ENCODE assay signal across 30 cellular contexts in genomic region chr12:107497231-107497630, GRCh38.
"Had no signal": no experiment of that assay in that cellular context is flagged by ENCODE, and none has a peak within 500 bp of the region (broad histone marks: within the 10 kb centered on the region; RNA-seq: fewer than 3 reads in every experiment).

No MANE protein-coding gene starts in this region.

- H3K27me3 Mint-ChIP-seq: activated CD4-positive, alpha-beta memory T cell treated with anti-CD3 and anti-CD28 coated beads, Interleukin-2, amount 10 ng/mL, durations not matched to agents 7 days and 5 days; activated CD4-positive, alpha-beta T cell treated with anti-CD3 and anti-CD28 coated beads for 36 hours; activated CD4-positive, alpha-beta T cell treated with anti-CD3 and anti-CD28 coated beads, Interleukin-2, amount 10 ng/mL, durations not matched to agents 24 days and 14 days; activated naive CD4-positive, alpha-beta T cell treated with anti-CD3 and anti-CD28 coated beads, Interleukin-2, amount 10 ng/mL, durations not matched to agents 7 days and 5 days; activated T-cell treated with anti-CD3 and anti-CD28 coated beads, Interleukin-2, amount 50 U/mL, for 24 hours had no signal

- H3K9me3 ChIP-seq: adrenal gland, body of pancreas, colonic mucosa, esophagus squamous epithelium had no signal

- H3K9me3 Mint-ChIP-seq: activated T-cell treated with anti-CD3 and anti-CD28 coated beads, Interleukin-2, amount 50 U/mL, for 24 hours had no signal

- ATAC-seq: activated CD4-positive, alpha-beta T cell treated with anti-CD3 and anti-CD28 coated beads for 36 hours; activated naive CD4-positive, alpha-beta T cell treated with anti-CD3 and anti-CD28 coated beads, Interleukin-2, amount 50 U/mL, for 72 hours; activated T-cell treated with anti-CD3 and anti-CD28 coated beads, Interleukin-2, amount 50 U/mL, for 72 hours; body of pancreas had no signal

- FAIRE-seq: endometrium, endothelial cell of umbilical vein had no signal

- H3K36me3 ChIP-seq: adrenal gland, cardiac muscle cell, colonic mucosa, esophagus squamous epithelium had no signal

- H3K27ac ChIP-seq: adrenal gland, body of pancreas, cardiac muscle cell, colonic mucosa, epithelial cell of prostate, esophagus squamous epithelium had no signal

- DNase-seq: activated CD4-positive, alpha-beta memory T cell treated with anti-CD3 and anti-CD28 coated beads, Interleukin-2, amount 10 ng/mL, durations not matched to agents 7 days and 5 days; activated CD4-positive, alpha-beta T cell treated with anti-CD3 and anti-CD28 coated beads for 36 hours; activated CD4-positive, alpha-beta T cell treated with anti-CD3 and anti-CD28 coated beads, Interleukin-2, amount 10 ng/mL, durations not matched to agents 24 days and 14 days; activated CD4-positive, CD25-positive, alpha-beta regulatory T cell; activated CD4-positive, CD25-positive, alpha-beta regulatory T cell treated with anti-CD3 and anti-CD28 coated beads, Interleukin-2, amount 50 U/mL, for 72 hours; activated CD8-positive, alpha-beta memory T cell treated with anti-CD3 and anti-CD28 coated beads, Interleukin-2, amount 50 U/mL, for 48 hours; activated gamma-delta T cell; activated naive CD4-positive, alpha-beta T cell; activated naive CD4-positive, alpha-beta T cell treated with anti-CD3 and anti-CD28 coated beads, Interleukin-2, amount 10 ng/mL, durations not matched to agents 7 days and 5 days; activated T-cell treated with anti-CD3 and anti-CD28 coated beads for 4 hours; activated T-cell treated with anti-CD3 and anti-CD28 coated beads, Interleukin-2, amount 50 U/mL, for 24 hours; activated T-cell treated with anti-CD3 and anti-CD28 coated beads, Interleukin-2, amount 50 U/mL, for 72 hours; adrenal gland; amygdala; aorta; body of pancreas; central memory CD4-positive, alpha-beta T cell; cerebellar nuclear complex; colonic mucosa; effector CD8-positive, alpha-beta T cell; esophagus squamous epithelium; foreskin melanocyte; head of caudate nucleus; hippocampal formation; T-helper 2 cell had no signal

- H3K4me3 ChIP-seq: adrenal gland, body of pancreas, cardiac muscle cell, colonic mucosa, esophagus squamous epithelium had no signal

- H3K27ac Mint-ChIP-seq: activated CD4-positive, alpha-beta memory T cell treated with anti-CD3 and anti-CD28 coated beads, Interleukin-2, amount 10 ng/mL, durations not matched to agents 7 days and 5 days; activated CD4-positive, alpha-beta T cell treated with anti-CD3 and anti-CD28 coated beads for 36 hours; activated CD4-positive, alpha-beta T cell treated with anti-CD3 and anti-CD28 coated beads, Interleukin-2, amount 10 ng/mL, durations not matched to agents 24 days and 14 days; activated naive CD4-positive, alpha-beta T cell treated with anti-CD3 and anti-CD28 coated beads, Interleukin-2, amount 10 ng/mL, durations not matched to agents 7 days and 5 days; activated naive CD4-positive, alpha-beta T cell treated with anti-CD3 and anti-CD28 coated beads, Interleukin-2, amount 50 U/mL, for 72 hours; activated T-cell treated with anti-CD3 and anti-CD28 coated beads, Interleukin-2, amount 50 U/mL, for 24 hours; activated T-cell treated with anti-CD3 and anti-CD28 coated beads, Interleukin-2, amount 50 U/mL, for 72 hours had no signal

- H3K27me3 ChIP-seq: adrenal gland, body of pancreas, cardiac muscle cell, colonic mucosa, esophagus squamous epithelium had no signal

- H3K4me3 Mint-ChIP-seq: activated CD4-positive, alpha-beta memory T cell treated with anti-CD3 and anti-CD28 coated beads, Interleukin-2, amount 10 ng/mL, durations not matched to agents 7 days and 5 days; activated CD4-positive, alpha-beta T cell treated with anti-CD3 and anti-CD28 coated beads for 36 hours; activated CD4-positive, alpha-beta T cell treated with anti-CD3 and anti-CD28 coated beads, Interleukin-2, amount 10 ng/mL, durations not matched to agents 24 days and 14 days; activated naive CD4-positive, alpha-beta T cell treated with anti-CD3 and anti-CD28 coated beads, Interleukin-2, amount 10 ng/mL, durations not matched to agents 7 days and 5 days; activated T-cell treated with anti-CD3 and anti-CD28 coated beads, Interleukin-2, amount 50 U/mL, for 24 hours; activated T-cell treated with anti-CD3 and anti-CD28 coated beads, Interleukin-2, amount 50 U/mL, for 72 hours had no signal

- H3K4me1 ChIP-seq: body of pancreas, colonic mucosa had no signal
